ENCODE assay signal across 1 cellular context in genomic region chr4:115274545-115274944, GRCh38.
TF ChIP-seq lines count a peak whose summit lies in the region.

No MANE protein-coding gene starts in this region.

TF ChIP-seq in GM23338, 12 proteins besides CTCF, POLR2A, EP300 and RAD21 (continued from another document):
- TF ChIP-seq REST (IDR thresholded peaks at IDR 0.05; ENCODE audit: unreplicated experiment) (no peak), ETS1 (IDR thresholded peaks at IDR 0.05) (no peak), NANOG (IDR thresholded peaks at IDR 0.05; ENCODE audit: borderline replicate concordance) (no peak), EZH2phosphoT487 (IDR thresholded peaks at IDR 0.05; ENCODE audit: unreplicated experiment) (no peak), STAT1 (IDR thresholded peaks at IDR 0.05; ENCODE audit: unreplicated experiment) (no peak)
